ENCODE assay signal across 16 cellular contexts in the genomic region with DNA sequence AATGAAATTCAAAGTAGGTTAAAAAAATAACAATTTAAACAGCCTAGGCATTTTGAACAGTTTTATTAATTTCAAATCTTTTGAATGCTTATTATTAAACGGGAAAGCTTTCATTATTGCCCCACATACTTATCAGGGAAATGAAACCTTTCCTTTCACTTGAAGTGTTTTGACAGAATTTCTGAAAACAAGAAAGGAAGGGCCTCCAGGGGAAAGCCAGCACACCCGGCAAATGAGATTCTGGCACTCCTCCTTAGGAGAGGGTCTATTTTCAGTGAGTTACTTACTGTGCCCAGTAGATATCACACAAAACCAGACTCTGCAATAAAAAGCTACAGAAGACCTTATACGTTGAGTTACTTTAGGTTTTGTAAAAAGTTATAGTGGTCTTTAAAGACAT.
"Had no signal": no experiment of that assay in that cellular context is flagged by ENCODE, and none has a peak within 500 bp of the region (broad histone marks: within the 10 kb centered on the region; RNA-seq: fewer than 3 reads in every experiment).

No MANE protein-coding gene starts in this region.

- H3K4me1 Mint-ChIP-seq: memory B cell had no signal

- DNase-seq: activated CD4-positive, alpha-beta T cell treated with anti-CD3 and anti-CD28 coated beads for 1 hour; activated CD4-positive, alpha-beta T cell treated with anti-CD3 and anti-CD28 coated beads, Interleukin-2, amount 50 U/mL, for 48 hours; activated CD8-positive, alpha-beta memory T cell treated with anti-CD3 and anti-CD28 coated beads, Interleukin-2, amount 50 U/mL, for 4 hours; activated naive CD4-positive, alpha-beta T cell treated with anti-CD3 and anti-CD28 coated beads for 36 hours; adrenal gland; body of pancreas; esophagus squamous epithelium; foreskin fibroblast; head of caudate nucleus; nephron progenitor cell; ovary; stimulated activated CD4-positive, alpha-beta T cell treated with anti-CD3 and anti-CD28 coated beads, Interleukin-4, amount 100 ng/mL, for 24 hours; stomach had no signal

- H3K36me3 Mint-ChIP-seq: memory B cell had no signal

- H3K27ac Mint-ChIP-seq: memory B cell, nephron progenitor cell had no signal

- H3K9me3 Mint-ChIP-seq: activated naive CD4-positive, alpha-beta T cell treated with anti-CD3 and anti-CD28 coated beads for 36 hours; activated T-helper 1 cell treated with anti-CD3 and anti-CD28 coated beads, Interleukin-12 subunit alpha, Interleukin-12 subunit beta, Interleukin-2, Interleukin-4 antibody, amounts not matched to agents 30 ng/mL and 10 ng/mL and 1 ng/mL, durations not matched to agents 14 hours and 24 hours and 36 hours; memory B cell; nephron progenitor cell had no signal

- H3K4me3 Mint-ChIP-seq: activated naive CD4-positive, alpha-beta T cell treated with anti-CD3 and anti-CD28 coated beads for 36 hours; memory B cell; nephron progenitor cell had no signal

- ATAC-seq: body of pancreas, left lobe of liver had no signal
